19 cellular contexts compared by ENCODE assay signal in genomic region chr14:63707216-63707615, GRCh38. TPM values are rescaled to one million over a fixed set of nuclear protein-coding genes. Genes with fewer than 3 reads are reported as not detected.
DNase-seq lines count a peak whose midpoint lies in the region; ATAC-seq, FAIRE-seq and TF ChIP-seq lines count a peak whose summit lies in the region.
"Had no signal": no experiment of that assay in that cellular context is flagged by ENCODE, and none has a peak within 500 bp of the region (broad histone marks: within the 10 kb centered on the region; RNA-seq: fewer than 3 reads in every experiment).

No MANE protein-coding gene starts in this region.

- peaks cover 0 to 4% (median 0%) of the 10 kb centered on the region in 6 donors for H3K36me3 ChIP-seq in spleen
- H3K36me3 ChIP-seq: BE2C had no signal

- ATAC-seq in naive B cell (ENCODE audit: low read depth in 2 of 2): no peak
- ATAC-seq in HG03457 (IDR thresholded peaks at IDR 0.05; ENCODE audit: unreplicated experiment): no peak
- ATAC-seq: A549; CD8-positive, alpha-beta T cell had no signal

- DNase-seq in HTR-8/SVneo (ENCODE audit: insufficient read length, low spot score): no peak
- DNase-seq in RWPE1 (ENCODE audit: low spot score): peak; percentile 52
- peak; percentile 85 for DNase-seq in epithelial cell of esophagus (ENCODE audit: low read depth)
- DNase-seq in naive B cell: no peak
- no peak for DNase-seq in activated naive CD8-positive, alpha-beta T cell treated with anti-CD3 and anti-CD28 coated beads for 36 hours
- no peak for DNase-seq in spleen
- DNase-seq in inferior parietal cortex (ENCODE audit: extremely low spot score): no peak
- DNase-seq: BE2C; CD8-positive, alpha-beta T cell; COR-L47; DND-41; HCEC 1CT; HFFc6 had no signal

- POLR2A ChIA-PET in RWPE1 (lab: Yijun Ruan, JAX; ENCODE audit: low non-redundant PET): no interaction called here

- H3K27ac ChIP-seq in RWPE1 (no peak overlapping the region), spleen (peak overlapping the region in 2 of 8 donors; percentile 64 to 68)
- H3K27ac ChIP-seq: A549, C4-2B, HL-60 had no signal

- H3K36me3 Mint-ChIP-seq in naive B cell: no peaks in the 10 kb centered on the region
- peaks cover 5% of the 10 kb centered on the region for H3K36me3 Mint-ChIP-seq in activated naive CD8-positive, alpha-beta T cell treated with anti-CD3 and anti-CD28 coated beads for 36 hours

- intact Hi-C loops in spleen (cut with DNase I; ENCODE audit: low total_unique reads): no loop called here

- no peak overlapping the region for H3K4me3 Mint-ChIP-seq in naive B cell
- H3K4me3 Mint-ChIP-seq in activated naive CD8-positive, alpha-beta T cell treated with anti-CD3 and anti-CD28 coated beads for 36 hours: no peak overlapping the region
- H3K4me3 Mint-ChIP-seq: CD8-positive, alpha-beta T cell; HFFc6 had no signal

- no peaks in the 10 kb centered on the region for H3K27me3 ChIP-seq in spleen (replicated peaks in 1 of 7)
- H3K27me3 ChIP-seq: BE2C had no signal

- H3K4me1 Mint-ChIP-seq in naive B cell: peaks cover 27 to 51% (median 34%) of the 10 kb centered on the region in 3 donors
- peaks cover 27% of the 10 kb centered on the region for H3K4me1 Mint-ChIP-seq in activated naive CD8-positive, alpha-beta T cell treated with anti-CD3 and anti-CD28 coated beads for 36 hours

- CTCF ChIA-PET in RWPE1 (lab: Yijun Ruan, JAX): no interaction called here

- peak overlapping the region in 4 of 6 donors; percentile 32 to 85 (median 54) for H3K27ac Mint-ChIP-seq in naive B cell
- H3K27ac Mint-ChIP-seq in activated naive CD8-positive, alpha-beta T cell treated with anti-CD3 and anti-CD28 coated beads for 36 hours: no peak overlapping the region
- H3K27ac Mint-ChIP-seq: HFFc6 had no signal

- 82 to 94% (median 89%) methylated on average over 8 of the region's 8 CpGs for WGBS in spleen, 5 donors

- H3K27me3 Mint-ChIP-seq in naive B cell: no peaks in the 10 kb centered on the region
- H3K27me3 Mint-ChIP-seq in activated naive CD8-positive, alpha-beta T cell treated with anti-CD3 and anti-CD28 coated beads for 36 hours: no peaks in the 10 kb centered on the region

- no peaks in the 10 kb centered on the region for H3K9me3 ChIP-seq in spleen
- H3K9me3 ChIP-seq: A549, BE2C had no signal

- H3K4me1 ChIP-seq in spleen: peaks cover 0 to 80% (median 55%) of the 10 kb centered on the region in 6 donors
- H3K4me1 ChIP-seq: A549, BE2C had no signal

- peak; percentile 83 for FAIRE-seq in HTR-8/SVneo (lab: Jason Lieb, UNC)
- FAIRE-seq: A549, D721Med, GM18507 had no signal

- H3K9me3 Mint-ChIP-seq in naive B cell: peaks cover 0 to 1% (median 0%) of the 10 kb centered on the region in 7 donors
- H3K9me3 Mint-ChIP-seq in activated naive CD8-positive, alpha-beta T cell treated with anti-CD3 and anti-CD28 coated beads for 36 hours: peaks cover 3% of the 10 kb centered on the region
- H3K9me3 Mint-ChIP-seq: CD8-positive, alpha-beta T cell; HFFc6 had no signal

- H3K4me3 ChIP-seq in epithelial cell of esophagus (ENCODE audit: low read length) (no peak overlapping the region), spleen (no peak overlapping the region)
- H3K4me3 ChIP-seq: A549 had no signal

- TF ChIP-seq CTCF in RWPE1 (conservative IDR thresholded peaks at IDR 0.05; ENCODE audit: low read depth) (no peak), epithelial cell of esophagus (IDR thresholded peaks at IDR 0.05; ENCODE audit: insufficient read depth, low read depth, low read length, missing control alignments) (no peak), spleen (IDR thresholded peaks at IDR 0.05 in 8 of 11, conservative IDR thresholded peaks at IDR 0.05 in 3 of 11) (no peak)

- no peak for TF ChIP-seq POLR2A in spleen (IDR thresholded peaks at IDR 0.05)

RNA-seq across cellular contexts. Expression of gene SGPP1, which starts 20.6 kb away (rescaled TPM):
- polyA plus RNA-seq in naive B cell (ENCODE audit: low read depth in 6 of 6) (10 to 100 TPM in 4 of 6 donors, 1 to 10 TPM in 2; 9.4 to 20.8 (median 13.2) TPM), spleen (10 to 100 TPM; 18.5 to 19.6 (median 19.1) TPM)
- total RNA-seq in activated naive CD8-positive, alpha-beta T cell treated with anti-CD3 and anti-CD28 coated beads for 36 hours: 10 to 100 TPM; 11.0 to 11.6 TPM
- 10 to 100 TPM; 24.3 to 36.1 (median 28.6) TPM for total RNA-seq in spleen

Comparison
In these comparisons a context has a peak if more than half of its experiments do, and no peak if none do; other contexts are left out.
1. DNase-seq: peak in RWPE1 (single experiment) and epithelial cell of esophagus (single experiment); none in HTR-8/SVneo (single experiment), naive B cell (single experiment), activated naive CD8-positive, alpha-beta T cell treated with anti-CD3 and anti-CD28 coated beads for 36 hours (single experiment), spleen (single experiment) and inferior parietal cortex (single experiment).